ENCODE assay signal across 16 cellular contexts in the genomic region with DNA sequence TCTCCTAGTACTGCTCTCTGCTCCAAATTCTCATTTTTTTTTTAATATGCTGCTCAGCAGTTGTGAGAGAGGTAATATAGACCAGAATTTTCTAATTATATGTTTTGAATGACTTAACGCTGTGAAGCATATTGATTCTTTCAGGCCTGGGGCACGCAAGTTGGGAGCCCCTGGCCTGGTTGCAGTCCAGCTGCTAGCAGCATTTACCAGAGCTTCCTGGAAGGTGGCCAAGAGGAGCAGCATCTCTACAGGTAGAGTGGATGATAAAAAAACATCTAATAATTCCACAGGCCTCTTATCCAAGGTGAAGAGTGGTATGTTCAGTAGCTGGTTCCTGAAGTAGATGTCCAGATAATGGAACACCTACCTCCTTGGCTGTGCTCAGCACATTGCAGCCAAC. TPM values are rescaled to one million over a fixed set of nuclear protein-coding genes. Genes with fewer than 3 reads are reported as not detected.
DNase-seq lines count a peak whose midpoint lies in the region; ATAC-seq and TF ChIP-seq lines count a peak whose summit lies in the region.
"Had no signal": no experiment of that assay in that cellular context is flagged by ENCODE, and none has a peak within 500 bp of the region (broad histone marks: within the 10 kb centered on the region; RNA-seq: fewer than 3 reads in every experiment).

No MANE protein-coding gene starts in this region.

- WGBS in SK-N-SH (ENCODE audit: low lambda C conversion rate): 84% methylated on average over 2 of the region's 2 CpGs

- no peaks in the 10 kb centered on the region for H3K27me3 ChIP-seq in SK-N-SH (ENCODE audit: insufficient read depth)
- H3K27me3 ChIP-seq in WERI-Rb-1 (ENCODE audit: insufficient read depth, low read depth, severe bottlenecking): no peaks in the 10 kb centered on the region

- CTCF ChIA-PET in SK-N-SH (lab: Yijun Ruan, JAX): interaction anchor here (1.2 kb wide), 1 partner anchor 26 kb away, joined by 3 read pairs; no protein-coding TSS in a partner anchor

- no peaks in the 10 kb centered on the region for H3K79me2 ChIP-seq in SK-N-SH (ENCODE audit: insufficient read depth)

- peak; percentile 21 for DNase-seq in SK-N-SH
- DNase-seq in NCI-H2029 (lab: John Stamatoyannopoulos, UW): peak; percentile 58
- DNase-seq in NCI-H510A treated with DMSO at 0.1 percent for 48 hours (lab: John Stamatoyannopoulos, UW): peak; percentile 93
- DNase-seq in WERI-Rb-1: no peak
- DNase-seq in NCI-H446 (lab: John Stamatoyannopoulos, UW): no peak
- DNase-seq in occipital lobe (lab: John Stamatoyannopoulos, UW): no peak
- DNase-seq: ACHN; CD4-positive, alpha-beta T cell; MM.1S; NCI-H1436 treated with DMSO at 0.1 percent for 48 hours; NCI-H524 treated with DMSO at 0.1 percent for 48 hours; T-helper 17 cell had no signal

- H3K36me3 ChIP-seq in SK-N-SH (replicated peaks in 1 of 2; ENCODE audit: control insufficient read depth in 1 of 2, insufficient read depth in 2 of 2, low read length in 1 of 2) (no peaks in the 10 kb centered on the region), WERI-Rb-1 (no peaks in the 10 kb centered on the region)

- H3K4me3 ChIP-seq in SK-N-SH (ENCODE audit: low read depth in 2 of 2, low read length in 1 of 2) (no peak overlapping the region), WERI-Rb-1 (ENCODE audit: low read depth, low read length) (no peak overlapping the region)

- H3K9me3 ChIP-seq in SK-N-SH: no peaks in the 10 kb centered on the region
- H3K9me3 ChIP-seq in WERI-Rb-1 (ENCODE audit: severe bottlenecking): no peaks in the 10 kb centered on the region

- TF ChIP-seq RAD21 in SK-N-SH (IDR thresholded peaks at IDR 0.05; ENCODE audit: low read length): no peak

- H3K9me2 ChIP-seq in SK-N-SH: no peaks in the 10 kb centered on the region

- H3K4me2 ChIP-seq in SK-N-SH: no peak overlapping the region

- H3F3A ChIP-seq in SK-N-SH (replicated peaks; ENCODE audit: insufficient read depth): no peaks in the 10 kb centered on the region

- H2AFZ ChIP-seq in SK-N-SH (ENCODE audit: low read depth): no peak overlapping the region

- H3K9ac ChIP-seq in SK-N-SH: no peak overlapping the region

- TF ChIP-seq CTCF in SK-N-SH (IDR thresholded peaks at IDR 0.05) (no peak), WERI-Rb-1 (IDR thresholded peaks at IDR 0.05; ENCODE audit: low read depth, low read length) (no peak)

- peaks cover 0 to 10% of the 10 kb centered on the region in 2 experiments; a peak in 2 of 4 replicates for H3K4me1 ChIP-seq in SK-N-SH (ENCODE audit: control insufficient read depth in 1 of 2, insufficient read depth in 2 of 2, low read depth in 1 of 2, low read length in 1 of 2)

- TF ChIP-seq EP300 in SK-N-SH (IDR thresholded peaks at IDR 0.05; ENCODE audit: borderline replicate concordance in 1 of 2, low read depth in 1 of 2, low read length in 1 of 2): peak in 1 of 2 experiments; percentile 27; a peak in 1 of 4 replicates

- H3K27ac ChIP-seq in SK-N-SH (ENCODE audit: low read depth in 2 of 2, low read length in 1 of 2) (peak overlapping the region in 1 of 2 experiments; percentile 73; a peak in 2 of 4 replicates), WERI-Rb-1 (no peak overlapping the region)

- H4K20me1 ChIP-seq in SK-N-SH (ENCODE audit: insufficient read depth): no peaks in the 10 kb centered on the region

- ATAC-seq in SK-N-SH treated with all-trans-retinoic acid at 6 μM for 48 hours (no peak), GM21447 (IDR thresholded peaks at IDR 0.05; ENCODE audit: unreplicated experiment) (no peak)
- ATAC-seq: HepG2, Right ventricle myocardium inferior, T-helper 17 cell had no signal

- POLR2A ChIA-PET in SK-N-SH (lab: Yijun Ruan, JAX): no interaction called here

TF ChIP-seq in SK-N-SH, 30 proteins besides CTCF, POLR2A, EP300 and RAD21:
- no peak for TF ChIP-seq NRF1 (IDR thresholded peaks at IDR 0.05; ENCODE audit: low read depth, low read length)
- TF ChIP-seq SMC3 (IDR thresholded peaks at IDR 0.05; ENCODE audit: low read depth, low read length): no peak
- no peak for TF ChIP-seq YY1 (IDR thresholded peaks at IDR 0.05; ENCODE audit: low read depth)
- no peak for TF ChIP-seq SIN3A (IDR thresholded peaks at IDR 0.05; ENCODE audit: borderline replicate concordance, low read depth, low read length)
- no peak for TF ChIP-seq RFX5 (IDR thresholded peaks at IDR 0.05; ENCODE audit: low read length)
- no peak for TF ChIP-seq EZH2phosphoT487 (IDR thresholded peaks at IDR 0.05; ENCODE audit: borderline replicate concordance, low read depth)
- TF ChIP-seq MXI1 (IDR thresholded peaks at IDR 0.05; ENCODE audit: low read depth, low read length): no peak
- TF ChIP-seq MEF2A (IDR thresholded peaks at IDR 0.05; ENCODE audit: borderline replicate concordance, low read depth): no peak
- no peak for TF ChIP-seq CHD2 (IDR thresholded peaks at IDR 0.05; ENCODE audit: low read length, partially characterized antibody)
- TF ChIP-seq, protein P1, sequence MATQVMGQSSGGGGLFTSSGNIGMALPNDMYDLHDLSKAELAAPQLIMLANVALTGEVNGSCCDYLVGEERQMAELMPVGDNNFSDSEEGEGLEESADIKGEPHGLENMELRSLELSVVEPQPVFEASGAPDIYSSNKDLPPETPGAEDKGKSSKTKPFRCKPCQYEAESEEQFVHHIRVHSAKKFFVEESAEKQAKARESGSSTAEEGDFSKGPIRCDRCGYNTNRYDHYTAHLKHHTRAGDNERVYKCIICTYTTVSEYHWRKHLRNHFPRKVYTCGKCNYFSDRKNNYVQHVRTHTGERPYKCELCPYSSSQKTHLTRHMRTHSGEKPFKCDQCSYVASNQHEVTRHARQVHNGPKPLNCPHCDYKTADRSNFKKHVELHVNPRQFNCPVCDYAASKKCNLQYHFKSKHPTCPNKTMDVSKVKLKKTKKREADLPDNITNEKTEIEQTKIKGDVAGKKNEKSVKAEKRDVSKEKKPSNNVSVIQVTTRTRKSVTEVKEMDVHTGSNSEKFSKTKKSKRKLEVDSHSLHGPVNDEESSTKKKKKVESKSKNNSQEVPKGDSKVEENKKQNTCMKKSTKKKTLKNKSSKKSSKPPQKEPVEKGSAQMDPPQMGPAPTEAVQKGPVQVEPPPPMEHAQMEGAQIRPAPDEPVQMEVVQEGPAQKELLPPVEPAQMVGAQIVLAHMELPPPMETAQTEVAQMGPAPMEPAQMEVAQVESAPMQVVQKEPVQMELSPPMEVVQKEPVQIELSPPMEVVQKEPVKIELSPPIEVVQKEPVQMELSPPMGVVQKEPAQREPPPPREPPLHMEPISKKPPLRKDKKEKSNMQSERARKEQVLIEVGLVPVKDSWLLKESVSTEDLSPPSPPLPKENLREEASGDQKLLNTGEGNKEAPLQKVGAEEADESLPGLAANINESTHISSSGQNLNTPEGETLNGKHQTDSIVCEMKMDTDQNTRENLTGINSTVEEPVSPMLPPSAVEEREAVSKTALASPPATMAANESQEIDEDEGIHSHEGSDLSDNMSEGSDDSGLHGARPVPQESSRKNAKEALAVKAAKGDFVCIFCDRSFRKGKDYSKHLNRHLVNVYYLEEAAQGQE (IDR thresholded peaks at IDR 0.05; ENCODE audit: low read depth, low read length): no peak

TF ChIP-seq in SK-N-SH treated with all-trans-retinoic acid at 6 μM for 48 hours, 23 proteins besides CTCF, POLR2A, EP300 and RAD21 (continues in another document):
- TF ChIP-seq GLIS3 (CRISPR knock-in tag; IDR thresholded peaks at IDR 0.05) (no peak), ISL1 (CRISPR knock-in tag; IDR thresholded peaks at IDR 0.05) (no peak), ZFP30 (CRISPR knock-in tag; IDR thresholded peaks at IDR 0.05) (no peak), ZNF70 (CRISPR knock-in tag; IDR thresholded peaks at IDR 0.05) (no peak), PPARA (CRISPR knock-in tag; IDR thresholded peaks at IDR 0.05; ENCODE audit: borderline replicate concordance) (no peak), ARNTL (CRISPR knock-in tag; IDR thresholded peaks at IDR 0.05; ENCODE audit: borderline replicate concordance, low read depth) (no peak), ZNF565 (CRISPR knock-in tag; conservative IDR thresholded peaks at IDR 0.05; ENCODE audit: low read depth) (no peak)
- TF ChIP-seq, protein P2, sequence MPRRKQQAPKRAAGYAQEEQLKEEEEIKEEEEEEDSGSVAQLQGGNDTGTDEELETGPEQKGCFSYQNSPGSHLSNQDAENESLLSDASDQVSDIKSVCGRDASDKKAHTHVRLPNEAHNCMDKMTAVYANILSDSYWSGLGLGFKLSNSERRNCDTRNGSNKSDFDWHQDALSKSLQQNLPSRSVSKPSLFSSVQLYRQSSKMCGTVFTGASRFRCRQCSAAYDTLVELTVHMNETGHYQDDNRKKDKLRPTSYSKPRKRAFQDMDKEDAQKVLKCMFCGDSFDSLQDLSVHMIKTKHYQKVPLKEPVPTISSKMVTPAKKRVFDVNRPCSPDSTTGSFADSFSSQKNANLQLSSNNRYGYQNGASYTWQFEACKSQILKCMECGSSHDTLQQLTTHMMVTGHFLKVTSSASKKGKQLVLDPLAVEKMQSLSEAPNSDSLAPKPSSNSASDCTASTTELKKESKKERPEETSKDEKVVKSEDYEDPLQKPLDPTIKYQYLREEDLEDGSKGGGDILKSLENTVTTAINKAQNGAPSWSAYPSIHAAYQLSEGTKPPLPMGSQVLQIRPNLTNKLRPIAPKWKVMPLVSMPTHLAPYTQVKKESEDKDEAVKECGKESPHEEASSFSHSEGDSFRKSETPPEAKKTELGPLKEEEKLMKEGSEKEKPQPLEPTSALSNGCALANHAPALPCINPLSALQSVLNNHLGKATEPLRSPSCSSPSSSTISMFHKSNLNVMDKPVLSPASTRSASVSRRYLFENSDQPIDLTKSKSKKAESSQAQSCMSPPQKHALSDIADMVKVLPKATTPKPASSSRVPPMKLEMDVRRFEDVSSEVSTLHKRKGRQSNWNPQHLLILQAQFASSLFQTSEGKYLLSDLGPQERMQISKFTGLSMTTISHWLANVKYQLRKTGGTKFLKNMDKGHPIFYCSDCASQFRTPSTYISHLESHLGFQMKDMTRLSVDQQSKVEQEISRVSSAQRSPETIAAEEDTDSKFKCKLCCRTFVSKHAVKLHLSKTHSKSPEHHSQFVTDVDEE (CRISPR knock-in tag; IDR thresholded peaks at IDR 0.05): no peak
- TF ChIP-seq, protein P3, sequence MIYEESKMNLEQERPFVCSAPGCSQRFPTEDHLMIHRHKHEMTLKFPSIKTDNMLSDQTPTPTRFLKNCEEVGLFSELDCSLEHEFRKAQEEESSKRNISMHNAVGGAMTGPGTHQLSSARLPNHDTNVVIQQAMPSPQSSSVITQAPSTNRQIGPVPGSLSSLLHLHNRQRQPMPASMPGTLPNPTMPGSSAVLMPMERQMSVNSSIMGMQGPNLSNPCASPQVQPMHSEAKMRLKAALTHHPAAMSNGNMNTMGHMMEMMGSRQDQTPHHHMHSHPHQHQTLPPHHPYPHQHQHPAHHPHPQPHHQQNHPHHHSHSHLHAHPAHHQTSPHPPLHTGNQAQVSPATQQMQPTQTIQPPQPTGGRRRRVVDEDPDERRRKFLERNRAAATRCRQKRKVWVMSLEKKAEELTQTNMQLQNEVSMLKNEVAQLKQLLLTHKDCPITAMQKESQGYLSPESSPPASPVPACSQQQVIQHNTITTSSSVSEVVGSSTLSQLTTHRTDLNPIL (CRISPR knock-in tag; IDR thresholded peaks at IDR 0.05; ENCODE audit: low read depth): no peak

RNA-seq across cellular contexts. Expression of a gene that starts 7.3 kb away (rescaled TPM):
- polyA plus RNA-seq in SK-N-SH (2012; rRNA removed): 30.1 and 39.1 TPM in 2 replicates
- polyA plus RNA-seq in SK-N-SH (2012; cell fraction: cytosol; rRNA removed): 55.9 and 74.5 TPM in 2 replicates
- 10.6 and 24.6 TPM in 2 replicates for polyA plus RNA-seq in SK-N-SH (2012; cell fraction: nucleus; rRNA removed)
- 83.9 TPM for total RNA-seq in occipital lobe

Comparison
In these comparisons a context has a peak if more than half of its experiments do, and no peak if none do; other contexts are left out.
1. DNase-seq: peak in SK-N-SH (single experiment), NCI-H2029 (single experiment) and NCI-H510A treated with DMSO at 0.1 percent for 48 hours (single experiment); none in WERI-Rb-1 (single experiment), NCI-H446 (0 of 2) and occipital lobe (single experiment).